ENCODE assay signal across 1 cellular context in the genomic region with DNA sequence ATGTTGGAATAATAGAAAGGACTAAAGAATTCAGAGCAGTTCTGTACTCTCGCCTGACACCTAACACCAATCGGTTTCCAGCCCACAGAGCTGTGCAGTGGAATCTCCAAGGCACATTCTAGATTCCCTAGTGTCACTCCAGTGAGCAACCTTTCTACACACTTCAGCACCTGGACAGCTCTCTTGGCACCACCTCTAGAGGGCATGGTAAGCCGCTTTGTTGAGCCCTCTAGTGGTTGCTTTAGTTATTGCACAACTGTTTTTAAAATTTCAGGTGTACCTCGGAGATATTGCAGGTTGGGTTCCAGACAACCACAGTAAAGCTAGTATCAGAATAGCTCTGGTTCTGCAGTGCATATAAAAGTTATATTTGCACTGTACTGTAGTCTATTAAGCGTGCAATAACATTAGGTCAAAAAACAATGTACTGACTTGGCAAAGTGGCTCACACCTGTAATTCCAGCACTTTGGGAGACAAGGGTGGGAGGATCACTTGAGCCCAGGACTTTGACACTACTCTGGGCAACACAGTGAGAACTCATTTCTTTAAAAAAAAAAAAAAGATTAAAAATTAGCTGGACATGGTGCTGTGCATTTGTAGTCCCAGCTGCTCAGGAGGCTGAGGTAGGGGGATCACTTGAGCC.
TF ChIP-seq lines count a peak whose summit lies in the region.

No MANE protein-coding gene starts in this region.

TF ChIP-seq in HepG2, 621 proteins besides CTCF, POLR2A, EP300 and RAD21 (continued from another document):
- TF ChIP-seq, protein P1, sequence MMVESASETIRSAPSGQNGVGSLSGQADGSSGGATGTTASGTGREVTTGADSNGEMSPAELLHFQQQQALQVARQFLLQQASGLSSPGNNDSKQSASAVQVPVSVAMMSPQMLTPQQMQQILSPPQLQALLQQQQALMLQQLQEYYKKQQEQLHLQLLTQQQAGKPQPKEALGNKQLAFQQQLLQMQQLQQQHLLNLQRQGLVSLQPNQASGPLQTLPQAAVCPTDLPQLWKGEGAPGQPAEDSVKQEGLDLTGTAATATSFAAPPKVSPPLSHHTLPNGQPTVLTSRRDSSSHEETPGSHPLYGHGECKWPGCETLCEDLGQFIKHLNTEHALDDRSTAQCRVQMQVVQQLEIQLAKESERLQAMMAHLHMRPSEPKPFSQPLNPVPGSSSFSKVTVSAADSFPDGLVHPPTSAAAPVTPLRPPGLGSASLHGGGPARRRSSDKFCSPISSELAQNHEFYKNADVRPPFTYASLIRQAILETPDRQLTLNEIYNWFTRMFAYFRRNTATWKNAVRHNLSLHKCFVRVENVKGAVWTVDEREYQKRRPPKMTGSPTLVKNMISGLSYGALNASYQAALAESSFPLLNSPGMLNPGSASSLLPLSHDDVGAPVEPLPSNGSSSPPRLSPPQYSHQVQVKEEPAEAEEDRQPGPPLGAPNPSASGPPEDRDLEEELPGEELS (CRISPR knock-in tag; IDR thresholded peaks at IDR 0.05) = peak; percentile 65; the same call in 1 of the 2 replicates
- TF ChIP-seq FOXJ3 (CRISPR knock-in tag; IDR thresholded peaks at IDR 0.05; ENCODE audit: borderline replicate concordance) (0 out of 2 replicates have a peak, but pooled peaks have one; percentile 20), ZNF563 (CRISPR knock-in tag; IDR thresholded peaks at IDR 0.05) (peak; percentile 60; the same call in 1 of the 2 replicates), SKI (IDR thresholded peaks at IDR 0.05; ENCODE audit: partially characterized antibody) (no peak), SIN3B (IDR thresholded peaks at IDR 0.05; ENCODE audit: low read length) (no peak), FOXC1 (CRISPR knock-in tag; IDR thresholded peaks at IDR 0.05; ENCODE audit: borderline replicate concordance) (peak; percentile 83; the same call in 1 of the 2 replicates), ZNF772 (CRISPR knock-in tag; IDR thresholded peaks at IDR 0.05) (no peak)
- TF ChIP-seq, protein P2, sequence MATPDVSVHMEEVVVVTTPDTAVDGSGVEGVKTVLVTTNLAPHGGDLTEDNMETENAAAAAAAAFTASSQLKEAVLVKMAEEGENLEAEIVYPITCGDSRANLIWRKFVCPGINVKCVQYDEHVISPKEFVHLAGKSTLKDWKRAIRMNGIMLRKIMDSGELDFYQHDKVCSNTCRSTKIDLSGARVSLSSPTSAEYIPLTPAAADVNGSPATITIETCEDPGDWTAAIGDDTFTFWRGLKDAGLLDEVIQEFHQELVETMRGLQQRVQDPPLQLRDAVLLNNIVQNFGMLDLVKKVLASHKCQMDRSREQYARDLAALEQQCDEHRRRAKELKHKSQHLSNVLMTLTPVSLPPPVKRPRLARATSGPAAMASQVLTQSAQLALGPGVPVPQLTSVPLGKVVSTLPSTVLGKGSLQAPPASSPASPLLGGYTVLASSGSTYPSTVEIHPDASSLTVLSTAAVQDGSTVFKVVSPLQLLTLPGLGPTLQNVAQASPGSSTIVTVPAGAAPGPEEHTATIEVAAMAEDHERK (CRISPR knock-in tag; IDR thresholded peaks at IDR 0.05; ENCODE audit: low read depth) = peak; percentile 43; the same call in 1 of the 2 replicates
